In the genomic region with DNA sequence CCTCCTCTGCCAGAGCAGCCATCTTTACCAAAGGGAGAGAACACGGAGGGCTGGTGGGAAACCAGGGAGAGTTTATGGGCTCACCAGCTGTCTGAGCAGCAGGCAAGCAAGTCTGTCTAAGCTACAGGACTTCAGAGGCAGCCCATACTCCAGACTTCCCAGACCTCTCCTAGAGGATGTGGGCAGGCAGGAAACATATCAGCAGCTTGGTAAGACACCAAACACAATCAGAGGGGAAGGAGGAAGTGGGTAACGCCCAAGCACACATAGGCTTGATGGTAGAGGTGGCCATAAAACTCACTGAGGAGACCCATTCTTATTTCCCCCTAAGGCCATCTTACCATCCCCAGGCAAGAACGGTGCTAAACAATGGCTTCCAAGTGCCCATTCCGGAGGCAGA, we compare ENCODE assay signal across 23 cellular contexts.
DNase-seq lines count a peak whose midpoint lies in the region; ATAC-seq and TF ChIP-seq lines count a peak whose summit lies in the region.
"Had no signal": no experiment of that assay in that cellular context is flagged by ENCODE, and none has a peak within 500 bp of the region (broad histone marks: within the 10 kb centered on the region; RNA-seq: fewer than 3 reads in every experiment).

No MANE protein-coding gene starts in this region.

- no peaks in the 10 kb centered on the region for H3K9me3 Mint-ChIP-seq in naive thymus-derived CD8-positive, alpha-beta T cell
- H3K9me3 Mint-ChIP-seq: activated T-helper 1 cell treated with anti-CD3 and anti-CD28 coated beads, Interleukin-12 subunit alpha, Interleukin-12 subunit beta, Interleukin-2, Interleukin-4 antibody, amounts not matched to agents 30 ng/mL and 10 ng/mL and 1 ng/mL, durations not matched to agents 14 hours and 24 hours and 36 hours had no signal

- H3K27me3 ChIP-seq in KMS-11 (ENCODE audit: insufficient read depth, low read depth) (no peaks in the 10 kb centered on the region), adipocyte (replicated peaks; ENCODE audit: control insufficient read depth, insufficient read depth, low read length) (no peaks in the 10 kb centered on the region)
- H3K27me3 ChIP-seq: breast epithelium, ovary, right lobe of liver had no signal

- H3K4me2 ChIP-seq in KMS-11 = peak overlapping the region; percentile 71

- H3K27me3 Mint-ChIP-seq in naive thymus-derived CD8-positive, alpha-beta T cell = peaks cover 0 to 7% (median 0%) of the 10 kb centered on the region in 5 donors

- no peaks in the 10 kb centered on the region for H3K9me3 ChIP-seq in adipocyte (ENCODE audit: control insufficient read depth, low read length)
- H3K9me3 ChIP-seq: breast epithelium, ovary, right lobe of liver had no signal

- H3K4me3 ChIP-seq in KMS-11 (IDR thresholded peaks at IDR 0.05; ENCODE audit: insufficient read depth, low read depth, low read length) = no peak overlapping the region
- H3K4me3 ChIP-seq in adipocyte (ENCODE audit: low read length) = peak overlapping the region; percentile 79
- H3K4me3 ChIP-seq: lung, right lobe of liver had no signal

- peak; percentile 12 for DNase-seq in CMK (ENCODE audit: low read depth)
- DNase-seq in adipocyte (ENCODE audit: low read depth) = no peak
- no peak for DNase-seq in naive thymus-derived CD8-positive, alpha-beta T cell
- no peak for DNase-seq in DMS53 treated with DMSO at 0.1 percent for 48 hours (lab: John Stamatoyannopoulos, UW; ENCODE audit: unreplicated experiment)
- DNase-seq in dermis blood vessel endothelial cell = no peak
- DNase-seq: activated CD4-positive, CD25-positive, alpha-beta regulatory T cell treated with anti-CD3 and anti-CD28 coated beads, Interleukin-2, amount 50 U/mL, for 72 hours; AML-193; foreskin fibroblast; GOT3; hippocampal formation; NCI-H510A; NK-92 treated with Interleukin-12 subunit alpha and Interleukin-12 subunit beta, amount 100 ng/mL, for 24 hours; ovary; right lobe of liver; stimulated activated CD4-positive, alpha-beta T cell treated with anti-CD3 and anti-CD28 coated beads, Interleukin-15, amount 100 ng/mL, for 24 hours had no signal

- peak overlapping the region in 2 of 10 donors; percentile 28 to 60 for H3K27ac Mint-ChIP-seq in naive thymus-derived CD8-positive, alpha-beta T cell
- H3K27ac Mint-ChIP-seq: activated T-helper 1 cell treated with anti-CD3 and anti-CD28 coated beads, Interleukin-12 subunit alpha, Interleukin-12 subunit beta, Interleukin-2, Interleukin-4 antibody, amounts not matched to agents 30 ng/mL and 10 ng/mL and 1 ng/mL, durations not matched to agents 14 hours and 24 hours and 36 hours had no signal

- no peak overlapping the region for H3K27ac ChIP-seq in KMS-11
- H3K27ac ChIP-seq: breast epithelium, coronary artery had no signal

- no peak overlapping the region for H3K9ac ChIP-seq in KMS-11
- no peak overlapping the region for H3K9ac ChIP-seq in adipocyte (ENCODE audit: low read length)

- peaks cover 10 to 44% (median 26%) of the 10 kb centered on the region in 4 donors for H3K4me1 Mint-ChIP-seq in naive thymus-derived CD8-positive, alpha-beta T cell

- ATAC-seq in naive thymus-derived CD8-positive, alpha-beta T cell = no peak
- ATAC-seq in HG03159 (IDR thresholded peaks at IDR 0.05; ENCODE audit: unreplicated experiment) (no peak), HG03045 (IDR thresholded peaks at IDR 0.05; ENCODE audit: unreplicated experiment) (no peak)
- ATAC-seq: SK-N-SH treated with all-trans-retinoic acid at 6 μM for 48 hours had no signal

- no peaks in the 10 kb centered on the region for H3K36me3 ChIP-seq in KMS-11 (ENCODE audit: insufficient read depth)
- H3K36me3 ChIP-seq in adipocyte (ENCODE audit: control insufficient read depth, insufficient read depth, low read length, severe bottlenecking) = no peaks in the 10 kb centered on the region
- H3K36me3 ChIP-seq: breast epithelium, ovary, right lobe of liver had no signal

- no peaks in the 10 kb centered on the region for H3K79me2 ChIP-seq in KMS-11 (ENCODE audit: insufficient read depth, low read depth)

- POLR2A ChIA-PET in naive thymus-derived CD8-positive, alpha-beta T cell (lab: Charles Lee) = interaction anchor here (1.0 kb wide), 1 partner anchor 143 kb away, joined by 3 read pairs; the partner anchor contains the start of gene ARID1B

- peaks cover 42% of the 10 kb centered on the region for H3K4me1 ChIP-seq in KMS-11 (ENCODE audit: low read depth, poor library complexity, severe bottlenecking)
- peaks cover 12% of the 10 kb centered on the region for H3K4me1 ChIP-seq in adipocyte (ENCODE audit: control insufficient read depth, insufficient read depth, low read length)
- H3K4me1 ChIP-seq: breast epithelium, right lobe of liver had no signal

- H2AFZ ChIP-seq in KMS-11 (ENCODE audit: low read depth) = peak overlapping the region; percentile 60; the same call in 1 of the 2 replicates

- H3K4me3 Mint-ChIP-seq in naive thymus-derived CD8-positive, alpha-beta T cell = peak overlapping the region in 6 of 10 donors; percentile 15 to 52 (median 36)
- H3K4me3 Mint-ChIP-seq: activated T-helper 1 cell treated with anti-CD3 and anti-CD28 coated beads, Interleukin-12 subunit alpha, Interleukin-12 subunit beta, Interleukin-2, Interleukin-4 antibody, amounts not matched to agents 30 ng/mL and 10 ng/mL and 1 ng/mL, durations not matched to agents 14 hours and 24 hours and 36 hours had no signal

- TF ChIP-seq CTCF in KMS-11 (conservative IDR thresholded peaks at IDR 0.05; ENCODE audit: low read depth, low read length) = no peak

- no peaks in the 10 kb centered on the region for H4K20me1 ChIP-seq in KMS-11 (ENCODE audit: insufficient read depth)

- H3K36me3 Mint-ChIP-seq in naive thymus-derived CD8-positive, alpha-beta T cell = no peaks in the 10 kb centered on the region
